ENCODE assay signal across 29 cellular contexts in the genomic region with DNA sequence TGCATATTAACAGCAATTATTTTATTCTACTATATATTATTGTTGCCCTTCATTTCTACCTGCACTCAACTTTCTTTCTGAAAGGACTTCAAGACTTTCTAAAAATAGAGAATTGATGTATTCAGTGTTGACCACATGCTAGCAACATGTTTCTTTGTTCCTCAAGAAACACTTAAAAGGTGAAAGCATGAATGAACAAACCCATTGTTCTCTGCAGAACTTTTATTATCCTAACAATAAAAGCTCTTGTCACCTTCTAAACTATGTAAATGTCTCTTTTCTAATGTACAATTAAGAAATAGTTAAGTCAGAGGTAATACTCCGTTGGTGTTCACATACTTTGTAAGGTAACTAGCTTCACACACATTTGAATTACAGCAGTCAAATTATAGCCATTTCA.
"Had no signal": no experiment of that assay in that cellular context is flagged by ENCODE, and none has a peak within 500 bp of the region (broad histone marks: within the 10 kb centered on the region; RNA-seq: fewer than 3 reads in every experiment).

No MANE protein-coding gene starts in this region.

- H3K9me3 Mint-ChIP-seq: activated T-helper 1 cell treated with anti-CD3 and anti-CD28 coated beads, Interleukin-12 subunit alpha, Interleukin-12 subunit beta, Interleukin-2, Interleukin-4 antibody, amounts not matched to agents 30 ng/mL and 10 ng/mL and 1 ng/mL, durations not matched to agents 14 hours and 24 hours and 36 hours; nephron progenitor cell had no signal

- H3K9me3 ChIP-seq: esophagus muscularis mucosa, neutrophil, right lobe of liver, thoracic aorta, uterus had no signal

- H3K4me3 ChIP-seq: esophagus muscularis mucosa, heart left ventricle, right lobe of liver, skin epidermis, thoracic aorta, uterus had no signal

- H3K4me1 ChIP-seq: esophagus muscularis mucosa, heart left ventricle, right lobe of liver, uterus had no signal

- H3K27me3 ChIP-seq: esophagus muscularis mucosa, foreskin keratinocyte, heart left ventricle, neutrophil, right lobe of liver, uterus had no signal

- DNase-seq: activated CD4-positive, alpha-beta T cell treated with anti-CD3 and anti-CD28 coated beads for 48 hours; activated CD4-positive, alpha-beta T cell treated with anti-CD3 and anti-CD28 coated beads, Interleukin-2, amount 50 U/mL, for 48 hours; activated CD8-positive, alpha-beta memory T cell treated with anti-CD3 and anti-CD28 coated beads, Interleukin-2, amount 50 U/mL, for 4 hours; activated effector memory CD4-positive, alpha-beta T cell treated with anti-CD3 and anti-CD28 coated beads, Interleukin-2, amount 50 U/mL, for 16 hours; activated naive CD4-positive, alpha-beta T cell treated with anti-CD3 and anti-CD28 coated beads, Interleukin-2, amount 50 U/mL, for 16 hours; activated naive CD8-positive, alpha-beta T cell treated with anti-CD3 and anti-CD28 coated beads, Interleukin-2, amount 50 U/mL, for 24 hours; activated T-cell treated with anti-CD3 and anti-CD28 coated beads, Interleukin-2, amount 50 U/mL, for 1 hour; amygdala; caudate nucleus; foreskin keratinocyte; heart left ventricle; hypothalamus; naive B cell; nephron progenitor cell; stimulated activated CD4-positive, alpha-beta T cell treated with anti-CD3 and anti-CD28 coated beads, Interleukin-4, amount 100 ng/mL, for 24 hours; trophoblast cell; uterus had no signal

- H3K27me3 Mint-ChIP-seq: activated naive CD8-positive, alpha-beta T cell treated with anti-CD3 and anti-CD28 coated beads, Interleukin-2, amount 50 U/mL, for 24 hours; naive B cell; progenitor cell of endocrine pancreas; stimulated activated naive CD8-positive, alpha-beta T cell treated with anti-CD3 and anti-CD28 coated beads, Interleukin-15, Interleukin-2, amounts not matched to agents 100 ng/mL and 50 ng/mL, for 24 hours had no signal

- H3K36me3 ChIP-seq: esophagus muscularis mucosa, heart left ventricle, neutrophil, right lobe of liver, thoracic aorta, uterus had no signal

- H3K4me1 Mint-ChIP-seq: activated naive CD8-positive, alpha-beta T cell treated with anti-CD3 and anti-CD28 coated beads, Interleukin-2, amount 50 U/mL, for 24 hours; mesothelial cell of epicardium; naive B cell; nephron progenitor cell; stimulated activated effector memory CD8-positive, alpha-beta T cell treated with anti-CD3 and anti-CD28 coated beads, Interleukin-12 subunit alpha, Interleukin-12 subunit beta, amount 100 ng/mL, for 72 hours had no signal

- H3K36me3 Mint-ChIP-seq: mesothelial cell of epicardium; naive B cell; stimulated activated effector memory CD8-positive, alpha-beta T cell treated with anti-CD3 and anti-CD28 coated beads, Interleukin-12 subunit alpha, Interleukin-12 subunit beta, amount 100 ng/mL, for 72 hours had no signal

- H3K27ac ChIP-seq: esophagus muscularis mucosa, foreskin keratinocyte, heart left ventricle, neutrophil, right lobe of liver, skin epidermis, thoracic aorta, uterus, VCaP had no signal

- ATAC-seq: activated CD4-positive, CD25-positive, alpha-beta regulatory T cell treated with anti-CD3 and anti-CD28 coated beads, Interleukin-2, amount 50 U/mL, for 24 hours; activated naive CD8-positive, alpha-beta T cell treated with anti-CD3 and anti-CD28 coated beads, Interleukin-2, amount 50 U/mL, for 24 hours; foreskin keratinocyte; heart left ventricle; right lobe of liver; stimulated activated effector memory CD8-positive, alpha-beta T cell treated with anti-CD3 and anti-CD28 coated beads, Interleukin-12 subunit alpha, Interleukin-12 subunit beta, amount 100 ng/mL, for 72 hours had no signal

- H3K27ac Mint-ChIP-seq: activated naive CD8-positive, alpha-beta T cell treated with anti-CD3 and anti-CD28 coated beads, Interleukin-2, amount 50 U/mL, for 24 hours; activated T-helper 1 cell treated with anti-CD3 and anti-CD28 coated beads, Interleukin-12 subunit alpha, Interleukin-12 subunit beta, Interleukin-2, Interleukin-4 antibody, amounts not matched to agents 30 ng/mL and 10 ng/mL and 1 ng/mL, durations not matched to agents 14 hours and 24 hours and 36 hours; mesothelial cell of epicardium; naive B cell; nephron progenitor cell; progenitor cell of endocrine pancreas; stimulated activated effector memory CD8-positive, alpha-beta T cell treated with anti-CD3 and anti-CD28 coated beads, Interleukin-12 subunit alpha, Interleukin-12 subunit beta, amount 100 ng/mL, for 72 hours; stimulated activated naive CD8-positive, alpha-beta T cell treated with anti-CD3 and anti-CD28 coated beads, Interleukin-15, Interleukin-2, amounts not matched to agents 100 ng/mL and 50 ng/mL, for 24 hours had no signal

- H3K4me3 Mint-ChIP-seq: activated naive CD8-positive, alpha-beta T cell treated with anti-CD3 and anti-CD28 coated beads, Interleukin-2, amount 50 U/mL, for 24 hours; activated T-helper 1 cell treated with anti-CD3 and anti-CD28 coated beads, Interleukin-12 subunit alpha, Interleukin-12 subunit beta, Interleukin-2, Interleukin-4 antibody, amounts not matched to agents 30 ng/mL and 10 ng/mL and 1 ng/mL, durations not matched to agents 14 hours and 24 hours and 36 hours; mesothelial cell of epicardium; naive B cell; nephron progenitor cell; stimulated activated effector memory CD8-positive, alpha-beta T cell treated with anti-CD3 and anti-CD28 coated beads, Interleukin-12 subunit alpha, Interleukin-12 subunit beta, amount 100 ng/mL, for 72 hours; stimulated activated naive CD8-positive, alpha-beta T cell treated with anti-CD3 and anti-CD28 coated beads, Interleukin-15, Interleukin-2, amounts not matched to agents 100 ng/mL and 50 ng/mL, for 24 hours had no signal
